ENCODE assay signal across 1 cellular context in genomic region chr15:52066842-52067544, GRCh38.
TF ChIP-seq lines count a peak whose summit lies in the region.

No MANE protein-coding gene starts in this region.

TF ChIP-seq in K562, 482 proteins besides CTCF, POLR2A, EP300 and RAD21:
- TF ChIP-seq HINFP (tag; conservative IDR thresholded peaks at IDR 0.05; ENCODE audit: low read depth) (no peak), ZNF512 (tag; IDR thresholded peaks at IDR 0.05) (no peak), ILF3 (IDR thresholded peaks at IDR 0.05; ENCODE audit: borderline replicate concordance) (0 out of 2 replicates have a peak, but pooled peaks have one; percentile 43), SUPT5H (IDR thresholded peaks at IDR 0.05) (0 out of 2 replicates have a peak, but pooled peaks have one; percentile 42), POLR2AphosphoS2 (IDR thresholded peaks at IDR 0.05; ENCODE audit: low read length) (peak; percentile 69; the same call in 1 of the 2 replicates)
TF ChIP-seq in K562: peak in this region for 3.
